ENCODE assay signal across 9 cellular contexts in genomic region chr10:103281753-103282152, GRCh38. TPM values are rescaled to one million over a fixed set of nuclear protein-coding genes. Genes with fewer than 3 reads are reported as not detected.
DNase-seq lines count a peak whose midpoint lies in the region; ATAC-seq and TF ChIP-seq lines count a peak whose summit lies in the region.
"Had no signal": no experiment of that assay in that cellular context is flagged by ENCODE, and none has a peak within 500 bp of the region (broad histone marks: within the 10 kb centered on the region; RNA-seq: fewer than 3 reads in every experiment).

No MANE protein-coding gene starts in this region.

- peak overlapping the region; percentile 100 for H3K4me3 Mint-ChIP-seq in glutamatergic neuron (ENCODE audit: unreplicated experiment)

- intact Hi-C loops in heart right ventricle (cut with DNase I): no loop called here

- H3K36me3 ChIP-seq in cardiac muscle cell (no peaks in the 10 kb centered on the region), heart right ventricle (no peaks in the 10 kb centered on the region)

- peaks cover 27% of the 10 kb centered on the region for H3K4me1 Mint-ChIP-seq in glutamatergic neuron (ENCODE audit: low read depth, unreplicated experiment)

- H3K27ac Mint-ChIP-seq in glutamatergic neuron (ENCODE audit: unreplicated experiment): peak overlapping the region; percentile 100

- DNase-seq in cardiac muscle cell (ENCODE audit: low read depth in 1 of 2, low spot score in 1 of 2) (peak; percentile 38 to 81), heart right ventricle (no peak), NCI-H748 (lab: John Stamatoyannopoulos, UW; ENCODE audit: unreplicated experiment) (peak; percentile 89), glutamatergic neuron (peak; percentile 97), SIG-M5 (lab: John Stamatoyannopoulos, UW) (no peak), foreskin melanocyte (no peak)
- DNase-seq in activated CD4-positive, alpha-beta T cell treated with anti-CD3 and anti-CD28 coated beads, Interleukin-2, amount 50 U/mL, for 48 hours: no peak
- DNase-seq: Right ventricle myocardium superior had no signal

- H3K4me1 ChIP-seq in cardiac muscle cell (ENCODE audit: low read depth) (no peaks in the 10 kb centered on the region), heart right ventricle (peaks cover 0 to 14% (median 6%) of the 10 kb centered on the region in 9 donors)

- H3K27me3 ChIP-seq in cardiac muscle cell: peaks cover 46% of the 10 kb centered on the region
- peaks cover 17 to 93% (median 72%) of the 10 kb centered on the region in 7 donors for H3K27me3 ChIP-seq in heart right ventricle

- ATAC-seq in heart right ventricle (no peak), GM21737 (IDR thresholded peaks at IDR 0.05; ENCODE audit: unreplicated experiment) (no peak)

- TF ChIP-seq CTCF in cardiac muscle cell (IDR thresholded peaks at IDR 0.05; ENCODE audit: low read depth, low read length) (no peak), heart right ventricle (IDR thresholded peaks at IDR 0.05) (no peak), glutamatergic neuron (IDR thresholded peaks at IDR 0.05; ENCODE audit: partially characterized antibody, unreplicated experiment) (no peak)

- WGBS in heart right ventricle, 2 donors: 3 to 4% methylated on average over 14 of the region's 14 CpGs

- peaks cover 24% of the 10 kb centered on the region for H3K27me3 Mint-ChIP-seq in glutamatergic neuron (ENCODE audit: unreplicated experiment)

- peaks cover 23% of the 10 kb centered on the region for H3K36me3 Mint-ChIP-seq in glutamatergic neuron (ENCODE audit: unreplicated experiment)

- peaks cover 28% of the 10 kb centered on the region for H3K9me3 Mint-ChIP-seq in glutamatergic neuron (ENCODE audit: unreplicated experiment)

- H3K4me3 ChIP-seq in cardiac muscle cell (no peak overlapping the region), heart right ventricle (no peak overlapping the region)

- H3K27ac ChIP-seq in cardiac muscle cell (no peak overlapping the region), heart right ventricle (no peak overlapping the region)

- H3K9me3 ChIP-seq in cardiac muscle cell (ENCODE audit: low read depth) (no peaks in the 10 kb centered on the region), heart right ventricle (no peaks in the 10 kb centered on the region)

RNA-seq across cellular contexts. Expression of gene INA, which starts 4.8 kb away (rescaled TPM):
- total RNA-seq in cardiac muscle cell: 1.1 and 1.3 TPM in 2 replicates
- polyA plus RNA-seq in cardiac muscle cell: 0.42 and 1.8 TPM in 2 replicates
- not detected for total RNA-seq in heart right ventricle
- polyA plus RNA-seq in heart right ventricle: under 1 TPM in 1 of 2 donors, not detected in 1; 0.01 TPM
- 625 TPM for total RNA-seq in glutamatergic neuron (ENCODE audit: unreplicated experiment)
- total RNA-seq: Right ventricle myocardium superior had no signal

RNA-seq across cellular contexts. Expression of gene RPEL1, which starts 36.1 kb away (rescaled TPM):
- total RNA-seq in cardiac muscle cell (not detected in 2 replicates), heart right ventricle (not detected), glutamatergic neuron (ENCODE audit: unreplicated experiment) (not detected)
- polyA plus RNA-seq in cardiac muscle cell (not detected in 2 replicates), heart right ventricle (under 1 TPM in 1 of 2 donors, not detected in 1; 0.01 TPM)
- total RNA-seq: Right ventricle myocardium superior had no signal

Comparison
In these comparisons a context has a peak if more than half of its experiments do, and no peak if none do; other contexts are left out.
1. DNase-seq: peak in cardiac muscle cell (2 of 2), NCI-H748 (single experiment) and glutamatergic neuron (single experiment); none in heart right ventricle (0 of 2), activated CD4-positive, alpha-beta T cell treated with anti-CD3 and anti-CD28 coated beads, Interleukin-2, amount 50 U/mL, for 48 hours (0 of 2), SIG-M5 (single experiment) and foreskin melanocyte (single experiment).
2. RNA of gene INA, which starts 4.8 kb away (total RNA-seq): 625 TPM in glutamatergic neuron (single experiment); 1.1 to 1.3 TPM in cardiac muscle cell and not detected in heart right ventricle; every median in the first group is over 100 times any median in the second.